ENCODE assay signal across 14 cellular contexts in genomic region chr6:11514672-11515071, GRCh38. TPM values are rescaled to one million over a fixed set of nuclear protein-coding genes. Genes with fewer than 3 reads are reported as not detected.
DNase-seq lines count a peak whose midpoint lies in the region; ATAC-seq and TF ChIP-seq lines count a peak whose summit lies in the region.
"Had no signal": no experiment of that assay in that cellular context is flagged by ENCODE, and none has a peak within 500 bp of the region (broad histone marks: within the 10 kb centered on the region; RNA-seq: fewer than 3 reads in every experiment).

No MANE protein-coding gene starts in this region.

- peaks cover 3 to 20% (median 9%) of the 10 kb centered on the region in 7 donors for H3K9me3 Mint-ChIP-seq in CD14-positive monocyte

- no peak overlapping the region for H3K27ac ChIP-seq in gastrocnemius medialis
- H3K27ac ChIP-seq: heart right ventricle had no signal

- H3K4me3 ChIP-seq in gastrocnemius medialis, result no peak overlapping the region
- H3K4me3 ChIP-seq: heart right ventricle had no signal

- H3K27ac Mint-ChIP-seq in CD14-positive monocyte, result peak overlapping the region in 6 of 7 donors; percentile 44 to 82 (median 78)
- H3K27ac Mint-ChIP-seq: activated naive CD4-positive, alpha-beta T cell treated with anti-CD3 and anti-CD28 coated beads, Interleukin-2, amount 50 U/mL, for 24 hours; WTC11 had no signal

- peaks cover 3 to 13% of the 10 kb centered on the region in 2 donors for H3K36me3 Mint-ChIP-seq in CD14-positive monocyte

- in situ Hi-C loops in gastrocnemius medialis (cut with MboI; ENCODE audit: low sequenced_read_pairs in 4 of 4), result no loop called here

- TF ChIP-seq CTCF in CD14-positive monocyte (IDR thresholded peaks at IDR 0.05) (no peak), gastrocnemius medialis (IDR thresholded peaks at IDR 0.05 in 4 of 5, conservative IDR thresholded peaks at IDR 0.05 in 1 of 5) (no peak)

- peaks cover 0 to 8% (median 2%) of the 10 kb centered on the region in 3 donors for H3K27me3 ChIP-seq in gastrocnemius medialis
- H3K27me3 ChIP-seq: heart right ventricle had no signal

- H3K27me3 Mint-ChIP-seq in CD14-positive monocyte (ENCODE audit: low read depth in 3 of 3), result peaks cover 0 to 2% (median 0%) of the 10 kb centered on the region in 3 donors

- no peak for DNase-seq in CD14-positive monocyte (ENCODE audit: low spot score)
- no peak for DNase-seq in stimulated activated CD4-positive, alpha-beta T cell treated with anti-CD3 and anti-CD28 coated beads, Interleukin-4, amount 100 ng/mL, for 4 hours
- no peak for DNase-seq in gastrocnemius medialis
- no peak for DNase-seq in stimulated activated CD4-positive, alpha-beta T cell treated with anti-CD3 and anti-CD28 coated beads, Interleukin-2, amount 100 ng/mL, for 48 hours
- no peak for DNase-seq in mesenteric fat pad (ENCODE audit: low spot score)
- DNase-seq: ACHN, heart right ventricle, midbrain, NCI-H2029 treated with DMSO at 0.1 percent for 48 hours had no signal

- H3K4me3 Mint-ChIP-seq in CD14-positive monocyte, result peak overlapping the region; percentile 11 to 62
- H3K4me3 Mint-ChIP-seq: activated naive CD4-positive, alpha-beta T cell treated with anti-CD3 and anti-CD28 coated beads, Interleukin-2, amount 50 U/mL, for 24 hours; WTC11 had no signal

- peaks cover 39% of the 10 kb centered on the region for H3K4me1 Mint-ChIP-seq in CD14-positive monocyte
- H3K4me1 Mint-ChIP-seq: activated naive CD4-positive, alpha-beta T cell treated with anti-CD3 and anti-CD28 coated beads, Interleukin-2, amount 50 U/mL, for 24 hours had no signal

- no peak for TF ChIP-seq POLR2A in gastrocnemius medialis (IDR thresholded peaks at IDR 0.05)

- no peaks in the 10 kb centered on the region for H3K4me1 ChIP-seq in gastrocnemius medialis

- intact Hi-C loops in CD14-positive monocyte (cut with micrococcal nuclease), result loop anchor here in 1 of 2 donors (10.0 kb wide), 1 partner anchor 60 kb away; no protein-coding TSS in a partner anchor
- intact Hi-C loops in gastrocnemius medialis (cut with DNase I; ENCODE audit: low total_unique reads), result no loop called here

- ATAC-seq in GM19324 (IDR thresholded peaks at IDR 0.05; ENCODE audit: low FRiP score, unreplicated experiment) (peak; percentile 67), HG02642 (IDR thresholded peaks at IDR 0.05; ENCODE audit: poor library complexity, unreplicated experiment) (peak; percentile 91), HG03442 (IDR thresholded peaks at IDR 0.05; ENCODE audit: unreplicated experiment) (peak; percentile 79), gastrocnemius medialis (no peak)
- ATAC-seq: heart right ventricle, WTC11 had no signal

- peaks cover 0 to 9% (median 0%) of the 10 kb centered on the region in 3 donors for H3K9me3 ChIP-seq in gastrocnemius medialis

- no peaks in the 10 kb centered on the region for H3K36me3 ChIP-seq in gastrocnemius medialis
- H3K36me3 ChIP-seq: heart right ventricle had no signal

RNA-seq across cellular contexts. Expression of gene TMEM170B, which starts 22.9 kb away (rescaled TPM):
- polyA plus RNA-seq in CD14-positive monocyte, result 10 to 100 TPM; 11.7 to 19.7 TPM
- total RNA-seq in gastrocnemius medialis (10 to 100 TPM in 3 of 4 donors, 1 to 10 TPM in 1; 5.5 to 22.0 (median 12.3) TPM), mesenteric fat pad (13.5 TPM)

Comparison
In these comparisons a context has a peak if more than half of its experiments do, and no peak if none do; other contexts are left out.
1. ATAC-seq: peak in GM19324 (single experiment), HG02642 (single experiment) and HG03442 (single experiment); none in gastrocnemius medialis (0 of 2).